ENCODE assay signal across 1 cellular context in the genomic region with DNA sequence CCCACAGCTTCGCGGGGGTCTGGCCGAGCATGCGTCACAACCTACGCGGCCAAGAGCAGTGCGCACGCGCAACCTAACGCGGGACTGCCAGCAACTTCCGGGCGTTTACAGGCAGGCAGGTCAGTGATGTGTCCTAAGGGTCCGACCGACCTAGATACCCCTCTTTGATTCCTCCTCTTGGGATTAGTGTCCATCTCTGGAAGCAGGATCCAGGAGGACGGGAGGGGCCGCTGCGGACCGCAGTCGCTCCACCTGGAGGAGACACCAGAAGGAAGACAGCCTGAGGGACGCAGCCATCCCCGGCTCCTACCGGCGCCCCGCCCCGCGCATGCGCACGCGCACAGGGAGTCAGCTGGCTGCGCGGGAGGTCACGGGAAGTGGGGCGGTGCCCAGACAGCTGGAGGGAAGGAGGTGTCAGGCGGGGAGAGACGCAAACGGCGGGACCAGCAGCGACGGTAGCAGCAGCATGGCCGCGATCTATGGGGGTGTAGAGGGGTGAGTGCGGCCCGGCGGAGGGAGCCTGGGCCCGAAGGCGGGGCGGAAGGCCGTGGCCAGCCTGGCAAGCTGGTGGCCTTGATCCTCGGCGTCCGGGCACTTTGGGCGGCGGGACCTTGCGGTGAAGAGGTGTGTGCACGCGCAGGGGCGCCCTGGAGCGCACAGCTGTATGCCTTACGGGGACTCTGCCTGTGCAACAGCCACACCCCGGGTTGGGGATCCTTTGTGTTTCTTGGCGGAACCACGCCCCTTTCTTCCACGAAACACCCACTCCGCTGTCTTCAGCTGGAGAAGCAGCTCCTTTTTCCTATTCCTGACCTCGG.
TF ChIP-seq lines count a peak whose summit lies in the region.

Gene NAGK, plus strand, starts transcription at position 431 of the 818 bp plus-strand sequence. Its CDS starts 36 bp downstream, at position 467.

TF ChIP-seq in HepG2, 621 proteins besides CTCF, POLR2A, EP300 and RAD21 (continued from another document and continues in another):
- TF ChIP-seq ZBTB4 (CRISPR knock-in tag; IDR thresholded peaks at IDR 0.05; ENCODE audit: borderline replicate concordance) (peak; percentile 85; the same call in 1 of the 2 replicates), NFYC (CRISPR knock-in tag; IDR thresholded peaks at IDR 0.05) (peak; percentile 61), CREBL2 (CRISPR knock-in tag; IDR thresholded peaks at IDR 0.05; ENCODE audit: borderline replicate concordance) (peak; percentile 95), ZNF720 (CRISPR knock-in tag; IDR thresholded peaks at IDR 0.05) (0 out of 2 replicates have a peak, but pooled peaks have one; percentile 39), MED13 (CRISPR knock-in tag; IDR thresholded peaks at IDR 0.05) (peak; percentile 84; the same call in 1 of the 2 replicates), GMEB2 (CRISPR knock-in tag; IDR thresholded peaks at IDR 0.05; ENCODE audit: low read depth) (peak; percentile 54; the same call in 1 of the 2 replicates), ZNF484 (CRISPR knock-in tag; IDR thresholded peaks at IDR 0.05; ENCODE audit: borderline replicate concordance, low read depth) (peak; percentile 55; the same call in 1 of the 2 replicates), PAF1 (CRISPR knock-in tag; IDR thresholded peaks at IDR 0.05) (no peak), PHF8 (CRISPR knock-in tag; IDR thresholded peaks at IDR 0.05) (peak; percentile 100), PLRG1 (conservative IDR thresholded peaks at IDR 0.05) (no peak), ETV5 (CRISPR knock-in tag; IDR thresholded peaks at IDR 0.05; ENCODE audit: borderline replicate concordance) (peak; percentile 82; the same call in 1 of the 2 replicates), TCF12 (IDR thresholded peaks at IDR 0.05) (no peak), TCF12 (CRISPR knock-in tag; IDR thresholded peaks at IDR 0.05) (no peak), SRSF4 (IDR thresholded peaks at IDR 0.05; ENCODE audit: low read depth, low read length, poor library complexity, severe bottlenecking) (peak; percentile 85), SP2 (CRISPR knock-in tag; IDR thresholded peaks at IDR 0.05) (peak; percentile 67), ZNF629 (CRISPR knock-in tag; conservative IDR thresholded peaks at IDR 0.05) (peak; percentile 52), ZNF343 (CRISPR knock-in tag; IDR thresholded peaks at IDR 0.05) (peak; percentile 96), FOXC1 (CRISPR knock-in tag; IDR thresholded peaks at IDR 0.05; ENCODE audit: borderline replicate concordance) (peak; percentile 96), MYPOP (CRISPR knock-in tag; IDR thresholded peaks at IDR 0.05) (peak; percentile 98), DR1 (CRISPR knock-in tag; IDR thresholded peaks at IDR 0.05) (peak; percentile 87), RFX3 (CRISPR knock-in tag; IDR thresholded peaks at IDR 0.05) (peak; percentile 28; the same call in 1 of the 2 replicates), ZNF136 (CRISPR knock-in tag; IDR thresholded peaks at IDR 0.05; ENCODE audit: low read depth) (peak; percentile 99; the same call in 1 of the 2 replicates), TCF7 (IDR thresholded peaks at IDR 0.05; ENCODE audit: low read depth) (no peak), ERF (CRISPR knock-in tag; IDR thresholded peaks at IDR 0.05) (peak; percentile 97), ZNF773 (CRISPR knock-in tag; IDR thresholded peaks at IDR 0.05; ENCODE audit: borderline replicate concordance) (peak; percentile 84), RORA (CRISPR knock-in tag; IDR thresholded peaks at IDR 0.05) (no peak), SOX6 (IDR thresholded peaks at IDR 0.05) (no peak), SOX6 (CRISPR knock-in tag; IDR thresholded peaks at IDR 0.05) (peak; percentile 83), ZBTB42 (CRISPR knock-in tag; IDR thresholded peaks at IDR 0.05) (peak; percentile 98), ZNF121 (CRISPR knock-in tag; IDR thresholded peaks at IDR 0.05) (peak; percentile 68), DNMT3B (CRISPR knock-in tag; conservative IDR thresholded peaks at IDR 0.05) (peak; percentile 84), ZNF746 (CRISPR knock-in tag; IDR thresholded peaks at IDR 0.05) (peak; percentile 66; the same call in 1 of the 2 replicates), MXI1 (IDR thresholded peaks at IDR 0.05; ENCODE audit: borderline replicate concordance, low read depth, low read length) (peak; percentile 96), NONO (IDR thresholded peaks at IDR 0.05) (no peak), NONO (CRISPR knock-in tag; conservative IDR thresholded peaks at IDR 0.05) (peak; percentile 99), AGO2 (optimal IDR thresholded peaks at IDR 0.05; ENCODE audit: low read depth, low read length) (peak; percentile 95), ADNP (CRISPR knock-in tag; IDR thresholded peaks at IDR 0.05) (peak; percentile 75; the same call in 1 of the 2 replicates), FOXP1 (IDR thresholded peaks at IDR 0.05) (no peak), FOXP1 (CRISPR knock-in tag; IDR thresholded peaks at IDR 0.05) (no peak), ZNF672 (CRISPR knock-in tag; IDR thresholded peaks at IDR 0.05) (peak; percentile 84), ZNF549 (CRISPR knock-in tag; IDR thresholded peaks at IDR 0.05) (no peak), RARG (CRISPR knock-in tag; IDR thresholded peaks at IDR 0.05; ENCODE audit: low read depth) (peak; percentile 94), ZNF124 (CRISPR knock-in tag; IDR thresholded peaks at IDR 0.05) (0 out of 2 replicates have a peak, but pooled peaks have one; percentile 90)
- TF ChIP-seq, protein P1, sequence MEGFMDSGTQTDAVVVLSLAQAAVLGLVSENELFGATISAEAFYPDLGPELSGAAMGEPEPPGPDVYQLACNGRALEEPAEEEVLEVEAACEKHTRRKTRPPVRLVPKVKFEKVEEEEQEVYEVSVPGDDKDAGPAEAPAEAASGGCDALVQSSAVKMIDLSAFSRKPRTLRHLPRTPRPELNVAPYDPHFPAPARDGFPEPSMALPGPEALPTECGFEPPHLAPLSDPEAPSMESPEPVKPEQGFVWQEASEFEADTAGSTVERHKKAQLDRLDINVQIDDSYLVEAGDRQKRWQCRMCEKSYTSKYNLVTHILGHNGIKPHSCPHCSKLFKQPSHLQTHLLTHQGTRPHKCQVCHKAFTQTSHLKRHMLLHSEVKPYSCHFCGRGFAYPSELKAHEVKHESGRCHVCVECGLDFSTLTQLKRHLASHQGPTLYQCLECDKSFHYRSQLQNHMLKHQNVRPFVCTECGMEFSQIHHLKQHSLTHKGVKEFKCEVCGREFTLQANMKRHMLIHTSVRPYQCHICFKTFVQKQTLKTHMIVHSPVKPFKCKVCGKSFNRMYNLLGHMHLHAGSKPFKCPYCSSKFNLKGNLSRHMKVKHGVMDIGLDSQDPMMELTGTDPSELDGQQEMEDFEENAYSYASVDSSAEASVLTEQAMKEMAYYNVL (CRISPR knock-in tag; IDR thresholded peaks at IDR 0.05; ENCODE audit: borderline replicate concordance), result 0 out of 2 replicates have a peak, but pooled peaks have one; percentile 60
- TF ChIP-seq, protein P2, sequence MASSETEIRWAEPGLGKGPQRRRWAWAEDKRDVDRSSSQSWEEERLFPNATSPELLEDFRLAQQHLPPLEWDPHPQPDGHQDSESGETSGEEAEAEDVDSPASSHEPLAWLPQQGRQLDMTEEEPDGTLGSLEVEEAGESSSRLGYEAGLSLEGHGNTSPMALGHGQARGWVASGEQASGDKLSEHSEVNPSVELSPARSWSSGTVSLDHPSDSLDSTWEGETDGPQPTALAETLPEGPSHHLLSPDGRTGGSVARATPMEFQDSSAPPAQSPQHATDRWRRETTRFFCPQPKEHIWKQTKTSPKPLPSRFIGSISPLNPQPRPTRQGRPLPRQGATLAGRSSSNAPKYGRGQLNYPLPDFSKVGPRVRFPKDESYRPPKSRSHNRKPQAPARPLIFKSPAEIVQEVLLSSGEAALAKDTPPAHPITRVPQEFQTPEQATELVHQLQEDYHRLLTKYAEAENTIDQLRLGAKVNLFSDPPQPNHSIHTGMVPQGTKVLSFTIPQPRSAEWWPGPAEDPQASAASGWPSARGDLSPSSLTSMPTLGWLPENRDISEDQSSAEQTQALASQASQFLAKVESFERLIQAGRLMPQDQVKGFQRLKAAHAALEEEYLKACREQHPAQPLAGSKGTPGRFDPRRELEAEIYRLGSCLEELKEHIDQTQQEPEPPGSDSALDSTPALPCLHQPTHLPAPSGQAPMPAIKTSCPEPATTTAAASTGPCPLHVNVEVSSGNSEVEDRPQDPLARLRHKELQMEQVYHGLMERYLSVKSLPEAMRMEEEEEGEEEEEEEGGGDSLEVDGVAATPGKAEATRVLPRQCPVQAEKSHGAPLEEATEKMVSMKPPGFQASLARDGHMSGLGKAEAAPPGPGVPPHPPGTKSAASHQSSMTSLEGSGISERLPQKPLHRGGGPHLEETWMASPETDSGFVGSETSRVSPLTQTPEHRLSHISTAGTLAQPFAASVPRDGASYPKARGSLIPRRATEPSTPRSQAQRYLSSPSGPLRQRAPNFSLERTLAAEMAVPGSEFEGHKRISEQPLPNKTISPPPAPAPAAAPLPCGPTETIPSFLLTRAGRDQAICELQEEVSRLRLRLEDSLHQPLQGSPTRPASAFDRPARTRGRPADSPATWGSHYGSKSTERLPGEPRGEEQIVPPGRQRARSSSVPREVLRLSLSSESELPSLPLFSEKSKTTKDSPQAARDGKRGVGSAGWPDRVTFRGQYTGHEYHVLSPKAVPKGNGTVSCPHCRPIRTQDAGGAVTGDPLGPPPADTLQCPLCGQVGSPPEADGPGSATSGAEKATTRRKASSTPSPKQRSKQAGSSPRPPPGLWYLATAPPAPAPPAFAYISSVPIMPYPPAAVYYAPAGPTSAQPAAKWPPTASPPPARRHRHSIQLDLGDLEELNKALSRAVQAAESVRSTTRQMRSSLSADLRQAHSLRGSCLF (CRISPR knock-in tag; IDR thresholded peaks at IDR 0.05; ENCODE audit: borderline replicate concordance), result 0 out of 2 replicates have a peak, but pooled peaks have one; percentile 84
- TF ChIP-seq, protein P3, sequence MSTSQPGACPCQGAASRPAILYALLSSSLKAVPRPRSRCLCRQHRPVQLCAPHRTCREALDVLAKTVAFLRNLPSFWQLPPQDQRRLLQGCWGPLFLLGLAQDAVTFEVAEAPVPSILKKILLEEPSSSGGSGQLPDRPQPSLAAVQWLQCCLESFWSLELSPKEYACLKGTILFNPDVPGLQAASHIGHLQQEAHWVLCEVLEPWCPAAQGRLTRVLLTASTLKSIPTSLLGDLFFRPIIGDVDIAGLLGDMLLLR (CRISPR knock-in tag; IDR thresholded peaks at IDR 0.05), result peak; percentile 69; the same call in 1 of the 2 replicates
- TF ChIP-seq, protein P4, sequence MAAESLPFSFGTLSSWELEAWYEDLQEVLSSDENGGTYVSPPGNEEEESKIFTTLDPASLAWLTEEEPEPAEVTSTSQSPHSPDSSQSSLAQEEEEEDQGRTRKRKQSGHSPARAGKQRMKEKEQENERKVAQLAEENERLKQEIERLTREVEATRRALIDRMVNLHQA (CRISPR knock-in tag; IDR thresholded peaks at IDR 0.05), result no peak; the same call in 1 of the 2 replicates
- TF ChIP-seq, protein P5, sequence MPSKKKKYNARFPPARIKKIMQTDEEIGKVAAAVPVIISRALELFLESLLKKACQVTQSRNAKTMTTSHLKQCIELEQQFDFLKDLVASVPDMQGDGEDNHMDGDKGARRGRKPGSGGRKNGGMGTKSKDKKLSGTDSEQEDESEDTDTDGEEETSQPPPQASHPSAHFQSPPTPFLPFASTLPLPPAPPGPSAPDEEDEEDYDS (CRISPR knock-in tag; IDR thresholded peaks at IDR 0.05), result peak; percentile 96
